13 cellular contexts compared by ENCODE assay signal in the genomic region with DNA sequence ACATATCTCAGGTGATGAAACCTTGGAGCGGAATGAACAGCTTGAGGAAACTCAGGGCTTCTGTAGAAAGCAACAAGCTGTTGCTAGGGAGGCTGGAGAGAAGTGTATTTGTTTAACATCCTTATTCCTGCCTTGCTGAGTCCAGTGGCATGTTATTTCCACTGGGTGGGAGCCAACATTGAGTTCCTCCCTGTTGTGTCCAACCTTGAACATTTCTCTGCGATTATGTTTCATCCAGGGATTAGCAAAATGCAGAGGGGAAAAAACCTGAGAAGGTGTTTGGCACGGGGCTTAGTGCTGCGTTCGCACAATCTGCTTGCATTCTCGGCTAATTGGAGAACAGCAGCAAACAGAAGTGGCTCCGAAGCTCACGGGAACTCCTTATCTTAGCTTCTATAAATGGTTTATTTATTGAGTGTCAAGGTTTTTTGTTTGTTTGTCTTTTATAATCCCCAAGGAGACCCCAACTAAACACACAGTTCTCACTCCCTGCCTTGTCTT.
DNase-seq lines count a peak whose midpoint lies in the region; ATAC-seq, FAIRE-seq and TF ChIP-seq lines count a peak whose summit lies in the region.
"Had no signal": no experiment of that assay in that cellular context is flagged by ENCODE, and none has a peak within 500 bp of the region (broad histone marks: within the 10 kb centered on the region; RNA-seq: fewer than 3 reads in every experiment).

No MANE protein-coding gene starts in this region.

- H3K4me1 ChIP-seq in A549 (no peaks in the 10 kb centered on the region), left lung (no peaks in the 10 kb centered on the region)

- intact Hi-C loops in left lung (cut with DNase I) = no loop called here

- H3K4me2 ChIP-seq in A549 = no peak overlapping the region; the same call in 2 of the 3 replicates

- in situ Hi-C loops in brain microvascular endothelial cell (cut with HindIII; ENCODE audit: low pct_ligation_motif_present, low sequenced_read_pairs) = no loop called here

- no peaks in the 10 kb centered on the region for H3K36me3 Mint-ChIP-seq in activated CD8-positive, alpha-beta T cell treated with anti-CD3 and anti-CD28 coated beads, Interleukin-2, amount 10 ng/mL, durations not matched to agents 7 days and 5 days (ENCODE audit: low read depth)
- H3K36me3 Mint-ChIP-seq: activated naive CD8-positive, alpha-beta T cell; WTC11 had no signal

- H3K4me3 ChIP-seq in A549 (no peak overlapping the region), brain microvascular endothelial cell (ENCODE audit: low read depth, low read length) (no peak overlapping the region), left lung (no peak overlapping the region)

- no peak for TF ChIP-seq RAD21 in A549 (conservative IDR thresholded peaks at IDR 0.05 in 1 of 2, IDR thresholded peaks at IDR 0.05 in 1 of 2)

- no peaks in the 10 kb centered on the region for H3K9me3 Mint-ChIP-seq in activated CD8-positive, alpha-beta T cell treated with anti-CD3 and anti-CD28 coated beads, Interleukin-2, amount 10 ng/mL, durations not matched to agents 7 days and 5 days (ENCODE audit: insufficient read depth)

- CTCF ChIA-PET in A549 (lab: Yijun Ruan, JAX) = no interaction called here
- CTCF ChIA-PET in activated CD8-positive, alpha-beta T cell treated with anti-CD3 and anti-CD28 coated beads, Interleukin-2, amount 10 ng/mL, durations not matched to agents 7 days and 5 days (lab: Charles Lee) = interaction anchor here (1.4 kb wide), 1 partner anchor 144 kb away, joined by 4 read pairs; no protein-coding TSS in a partner anchor

- TF ChIP-seq POLR2A in A549 (IDR thresholded peaks at IDR 0.05; ENCODE audit: low read length) = no peak

- no peaks in the 10 kb centered on the region for H3K27me3 ChIP-seq in brain microvascular endothelial cell (replicated peaks)
- no peaks in the 10 kb centered on the region for H3K27me3 ChIP-seq in left lung

- H3K27ac ChIP-seq in A549 (no peak overlapping the region), brain microvascular endothelial cell (no peak overlapping the region), left lung (no peak overlapping the region)

- POLR2A ChIA-PET in A549 (lab: Yijun Ruan, JAX) = no interaction called here
- POLR2A ChIA-PET in activated CD8-positive, alpha-beta T cell treated with anti-CD3 and anti-CD28 coated beads, Interleukin-2, amount 10 ng/mL, durations not matched to agents 7 days and 5 days (lab: Charles Lee) = no interaction called here

- TF ChIP-seq EP300 in A549 (IDR thresholded peaks at IDR 0.05) = no peak

- FAIRE-seq in A549 (lab: Jason Lieb, UNC) = no peak

- H3K9me3 ChIP-seq in A549 (no peaks in the 10 kb centered on the region), left lung (no peaks in the 10 kb centered on the region)

- no peak overlapping the region for H3K4me3 Mint-ChIP-seq in activated CD8-positive, alpha-beta T cell treated with anti-CD3 and anti-CD28 coated beads, Interleukin-2, amount 10 ng/mL, durations not matched to agents 7 days and 5 days
- H3K4me3 Mint-ChIP-seq: activated naive CD8-positive, alpha-beta T cell; WTC11 had no signal

- no peak overlapping the region for H3K27ac Mint-ChIP-seq in activated CD8-positive, alpha-beta T cell treated with anti-CD3 and anti-CD28 coated beads, Interleukin-2, amount 10 ng/mL, durations not matched to agents 7 days and 5 days
- H3K27ac Mint-ChIP-seq: activated naive CD8-positive, alpha-beta T cell; WTC11 had no signal

- DNase-seq in A549 (ENCODE audit: low read depth in 1 of 2, low spot score in 1 of 2) (peak; percentile 4 to 54), HT1080 (ENCODE audit: low read depth) (peak; percentile 20), brain microvascular endothelial cell (peak; percentile 69), left lung (no peak), inferior parietal cortex (ENCODE audit: extremely low spot score) (no peak), cortex of kidney (lab: John Stamatoyannopoulos, UW) (no peak)
- no peak for DNase-seq in activated CD8-positive, alpha-beta T cell treated with anti-CD3 and anti-CD28 coated beads, Interleukin-2, amount 10 ng/mL, durations not matched to agents 7 days and 5 days
- DNase-seq: C1 segment of cervical spinal cord, NCI-H526 treated with DMSO at 0.1 percent for 48 hours had no signal

- WGBS in A549 (ENCODE audit: missing lambda C conversion rate) = 35% methylated on average over 8 of the region's 8 CpGs

- TF ChIP-seq CTCF in A549 (IDR thresholded peaks at IDR 0.05) (no peak), brain microvascular endothelial cell (IDR thresholded peaks at IDR 0.05; ENCODE audit: low read depth, low read length, missing control alignments) (no peak), left lung (IDR thresholded peaks at IDR 0.05) (no peak)

- no peaks in the 10 kb centered on the region for H3K4me1 Mint-ChIP-seq in activated CD8-positive, alpha-beta T cell treated with anti-CD3 and anti-CD28 coated beads, Interleukin-2, amount 10 ng/mL, durations not matched to agents 7 days and 5 days (ENCODE audit: low read depth)

- H3K36me3 ChIP-seq in brain microvascular endothelial cell (replicated peaks) (no peaks in the 10 kb centered on the region), left lung (no peaks in the 10 kb centered on the region)

- peaks cover 2% of the 10 kb centered on the region for H3K27me3 Mint-ChIP-seq in activated CD8-positive, alpha-beta T cell treated with anti-CD3 and anti-CD28 coated beads, Interleukin-2, amount 10 ng/mL, durations not matched to agents 7 days and 5 days (ENCODE audit: low read depth)
- H3K27me3 Mint-ChIP-seq: activated naive CD8-positive, alpha-beta T cell had no signal

- ATAC-seq in A549 = peak; percentile 59; a peak in 4 of 6 replicates
- peak; percentile 86 for ATAC-seq in left lung
- ATAC-seq in activated CD8-positive, alpha-beta T cell treated with anti-CD3 and anti-CD28 coated beads, Interleukin-2, amount 10 ng/mL, durations not matched to agents 7 days and 5 days = no peak
- no peak for ATAC-seq in HG03097 (IDR thresholded peaks at IDR 0.05; ENCODE audit: low FRiP score, unreplicated experiment)
- ATAC-seq: HCT116, WTC11 had no signal

TF ChIP-seq in A549, 52 proteins besides CTCF, POLR2A, EP300 and RAD21:
- TF ChIP-seq ZNF302 (CRISPR knock-in tag; IDR thresholded peaks at IDR 0.05) = no peak
- no peak for TF ChIP-seq EHF (CRISPR knock-in tag; IDR thresholded peaks at IDR 0.05)
- no peak for TF ChIP-seq EHMT2 (IDR thresholded peaks at IDR 0.05; ENCODE audit: low read depth)
- TF ChIP-seq JUN (IDR thresholded peaks at IDR 0.05) = no peak
- no peak for TF ChIP-seq RFX5 (IDR thresholded peaks at IDR 0.05)
- no peak for TF ChIP-seq GATA3 (IDR thresholded peaks at IDR 0.05; ENCODE audit: borderline replicate concordance)
- no peak for TF ChIP-seq CBX2 (IDR thresholded peaks at IDR 0.05; ENCODE audit: borderline replicate concordance, low read depth)
- no peak for TF ChIP-seq FOSB (CRISPR knock-in tag; IDR thresholded peaks at IDR 0.05)
- TF ChIP-seq FOSL2 (IDR thresholded peaks at IDR 0.05) = no peak
- TF ChIP-seq FOSL2 (CRISPR knock-in tag; IDR thresholded peaks at IDR 0.05) = no peak
- TF ChIP-seq MAFK (IDR thresholded peaks at IDR 0.05; ENCODE audit: partially characterized antibody) = no peak
- TF ChIP-seq RNF2 (IDR thresholded peaks at IDR 0.05; ENCODE audit: borderline replicate concordance, low read depth) = no peak
- TF ChIP-seq ZFP36 (IDR thresholded peaks at IDR 0.05; ENCODE audit: borderline replicate concordance, partially characterized antibody) = no peak
- TF ChIP-seq, protein P1, sequence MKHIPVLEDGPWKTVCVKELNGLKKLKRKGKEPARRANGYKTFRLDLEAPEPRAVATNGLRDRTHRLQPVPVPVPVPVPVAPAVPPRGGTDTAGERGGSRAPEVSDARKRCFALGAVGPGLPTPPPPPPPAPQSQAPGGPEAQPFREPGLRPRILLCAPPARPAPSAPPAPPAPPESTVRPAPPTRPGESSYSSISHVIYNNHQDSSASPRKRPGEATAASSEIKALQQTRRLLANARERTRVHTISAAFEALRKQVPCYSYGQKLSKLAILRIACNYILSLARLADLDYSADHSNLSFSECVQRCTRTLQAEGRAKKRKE (CRISPR knock-in tag; IDR thresholded peaks at IDR 0.05; ENCODE audit: low read depth) = no peak
- no peak for TF ChIP-seq HOXA7 (CRISPR knock-in tag; IDR thresholded peaks at IDR 0.05)
- TF ChIP-seq NR3C1 (IDR thresholded peaks at IDR 0.05) = no peak
- no peak for TF ChIP-seq CEBPB (IDR thresholded peaks at IDR 0.05)
- TF ChIP-seq CHD2 (IDR thresholded peaks at IDR 0.05; ENCODE audit: low read length, partially characterized antibody) = no peak
- TF ChIP-seq, protein P2, sequence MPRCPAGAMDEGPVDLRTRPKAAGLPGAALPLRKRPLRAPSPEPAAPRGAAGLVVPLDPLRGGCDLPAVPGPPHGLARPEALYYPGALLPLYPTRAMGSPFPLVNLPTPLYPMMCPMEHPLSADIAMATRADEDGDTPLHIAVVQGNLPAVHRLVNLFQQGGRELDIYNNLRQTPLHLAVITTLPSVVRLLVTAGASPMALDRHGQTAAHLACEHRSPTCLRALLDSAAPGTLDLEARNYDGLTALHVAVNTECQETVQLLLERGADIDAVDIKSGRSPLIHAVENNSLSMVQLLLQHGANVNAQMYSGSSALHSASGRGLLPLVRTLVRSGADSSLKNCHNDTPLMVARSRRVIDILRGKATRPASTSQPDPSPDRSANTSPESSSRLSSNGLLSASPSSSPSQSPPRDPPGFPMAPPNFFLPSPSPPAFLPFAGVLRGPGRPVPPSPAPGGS (IDR thresholded peaks at IDR 0.05) = no peak

Comparison
In these comparisons a context has a peak if more than half of its experiments do, and no peak if none do; other contexts are left out.
1. ATAC-seq: peak in A549 (2 of 2) and left lung (single experiment); none in activated CD8-positive, alpha-beta T cell treated with anti-CD3 and anti-CD28 coated beads, Interleukin-2, amount 10 ng/mL, durations not matched to agents 7 days and 5 days (single experiment) and HG03097 (single experiment).
2. DNase-seq: peak in A549 (2 of 2), HT1080 (single experiment) and brain microvascular endothelial cell (single experiment); none in left lung (0 of 2), activated CD8-positive, alpha-beta T cell treated with anti-CD3 and anti-CD28 coated beads, Interleukin-2, amount 10 ng/mL, durations not matched to agents 7 days and 5 days (single experiment), inferior parietal cortex (single experiment) and cortex of kidney (single experiment).